In the genomic region with DNA sequence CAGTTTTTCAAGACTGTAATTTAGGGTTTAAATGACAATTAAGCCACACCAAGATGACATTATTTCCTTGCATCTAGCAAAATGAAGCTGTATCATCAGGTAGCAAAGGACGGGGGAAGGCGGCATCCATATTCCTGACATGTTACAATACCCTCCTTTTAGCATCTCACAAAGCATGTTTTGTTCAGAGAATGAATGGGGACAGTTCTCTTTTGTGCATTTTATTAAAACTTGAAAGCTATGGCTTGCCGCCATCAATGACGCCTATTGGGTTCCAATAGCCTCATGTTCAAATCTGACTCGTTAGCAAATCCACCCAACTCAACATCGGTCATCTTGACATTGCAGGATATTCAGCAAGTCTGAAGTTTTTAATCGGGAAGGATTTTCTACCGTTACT, we compare ENCODE assay signal across 22 cellular contexts. TPM values are rescaled to one million over a fixed set of nuclear protein-coding genes. Genes with fewer than 3 reads are reported as not detected.
DNase-seq lines count a peak whose midpoint lies in the region; TF ChIP-seq lines count a peak whose summit lies in the region.
"Had no signal": no experiment of that assay in that cellular context is flagged by ENCODE, and none has a peak within 500 bp of the region (broad histone marks: within the 10 kb centered on the region; RNA-seq: fewer than 3 reads in every experiment).

No MANE protein-coding gene starts in this region.

- H3K36me3 ChIP-seq in HAP-1 (replicated peaks) (no peaks in the 10 kb centered on the region), stomach (peaks cover 19 to 54% (median 49%) of the 10 kb centered on the region in 4 donors)

- no peak for TF ChIP-seq POLR2A in stomach (IDR thresholded peaks at IDR 0.05)

- H3K9me3 ChIP-seq in HAP-1 (no peaks in the 10 kb centered on the region), stomach (no peaks in the 10 kb centered on the region)

- intact Hi-C loops in stomach (cut with DNase I; ENCODE audit: low total_unique reads) = no loop called here

- TF ChIP-seq EP300 in stomach (IDR thresholded peaks at IDR 0.05) = no peak

- DNase-seq in HAP-1 (ENCODE audit: low spot score in 2 of 2) = peak; percentile 52 to 74
- DNase-seq in coronary artery (ENCODE audit: low spot score) = no peak
- DNase-seq in medulla oblongata (ENCODE audit: extremely low spot score) = peak; percentile 93
- DNase-seq in stomach = no peak
- DNase-seq in D341Med (ENCODE audit: low spot score) = no peak
- no peak for DNase-seq in HUDEP-2 (lab: John Stamatoyannopoulos, UW; ENCODE audit: unreplicated experiment in 76 of 76)
- no peak for DNase-seq in central memory CD4-positive, alpha-beta T cell
- no peak for DNase-seq in DMS153 (lab: John Stamatoyannopoulos, UW)
- DNase-seq: activated CD4-positive, alpha-beta T cell treated with anti-CD3 and anti-CD28 coated beads, Interleukin-2, amount 50 U/mL, for 48 hours; activated naive CD4-positive, alpha-beta T cell treated with anti-CD3 and anti-CD28 coated beads, Interleukin-2, amount 50 U/mL, for 16 hours; activated T-cell treated with anti-CD3 and anti-CD28 coated beads, Interleukin-2, amount 50 U/mL, for 1 hour; erythroblast; H9; heart right ventricle; islet precursor cell; KG1; mammary epithelial cell; NCI-H1092 treated with DMSO at 0.1 percent for 48 hours; NCI-H748 treated with DMSO at 0.1 percent for 48 hours; nephron progenitor cell; SIG-M5; stimulated activated naive B cell treated with anti-CD40 and anti-IgM and Interleukin-4, amounts not matched to agents 10 μg/mL and 1 μg/mL and 100 μg/mL, for 72 hours had no signal

- H3K27ac ChIP-seq in coronary artery (peak overlapping the region; percentile 2 to 72), stomach (peak overlapping the region in 4 of 5 donors; percentile 58 to 74 (median 64))
- H3K27ac ChIP-seq: heart right ventricle had no signal

- TF ChIP-seq CTCF in coronary artery (IDR thresholded peaks at IDR 0.05) (no peak), stomach (IDR thresholded peaks at IDR 0.05) (no peak)

- in situ Hi-C loops in HAP-1 (cut with MboI; ENCODE audit: low sequenced_read_pairs) = loop anchor here (25.0 kb wide), 2 partner anchors 265 to 515 kb away; no protein-coding TSS in a partner anchor

- whole genome bisulfite sequencing in stomach, 5 donors = 91 to 96% (median 95%) methylated on average over 8 of the region's 8 CpGs

- no peak overlapping the region for H3K4me3 ChIP-seq in HAP-1
- no peak overlapping the region for H3K4me3 ChIP-seq in coronary artery
- no peak overlapping the region for H3K4me3 ChIP-seq in stomach
- H3K4me3 ChIP-seq: heart right ventricle had no signal

- H3K27me3 ChIP-seq in HAP-1 (ENCODE audit: low read depth) = no peaks in the 10 kb centered on the region
- H3K27me3 ChIP-seq in stomach = no peaks in the 10 kb centered on the region
- H3K27me3 ChIP-seq: heart right ventricle had no signal

- peaks cover 15% of the 10 kb centered on the region for H3K4me1 ChIP-seq in HAP-1
- peaks cover 0 to 42% (median 8%) of the 10 kb centered on the region in 4 donors for H3K4me1 ChIP-seq in stomach

RNA-seq across cellular contexts. Expression of a gene that starts 39.2 kb away (rescaled TPM):
- 100 to 1,000 TPM in 1 of 5 donors, 10 to 100 TPM in 3, 1 to 10 TPM in 1; 9.8 to 211 (median 46.6) TPM for total RNA-seq in stomach
- polyA plus RNA-seq in stomach = 100 to 1,000 TPM in 2 of 3 donors, 10 to 100 TPM in 1; 43.7 to 124 (median 118) TPM

Comparison
In these comparisons a context has a peak if more than half of its experiments do, and no peak if none do; other contexts are left out.
1. DNase-seq: peak in HAP-1 (2 of 2) and medulla oblongata (single experiment); none in coronary artery (single experiment), stomach (single experiment), D341Med (single experiment), HUDEP-2 (0 of 76), central memory CD4-positive, alpha-beta T cell (single experiment) and DMS153 (single experiment).